24 cellular contexts compared by ENCODE assay signal in genomic region chr9:92377904-92378303, GRCh38. TPM values are rescaled to one million over a fixed set of nuclear protein-coding genes. Genes with fewer than 3 reads are reported as not detected.
A peak's percentile ranks its signal among the peaks of the same experiment; 100 is the strongest.
DNase-seq lines count a peak whose midpoint lies in the region; ATAC-seq and TF ChIP-seq lines count a peak whose summit lies in the region.
"Had no signal": no experiment of that assay in that cellular context is flagged by ENCODE, and none has a peak within 500 bp of the region (broad histone marks: within the 10 kb centered on the region; RNA-seq: fewer than 3 reads in every experiment).

No MANE protein-coding gene starts in this region.

- no TSS peak for BruUV-seq in A673 (replicated peaks; lab: Mats Ljungman, UMichigan)
- BruUV-seq in Caco-2 (replicated peaks; lab: Mats Ljungman, UMichigan), result no TSS peak

- H3K36me3 Mint-ChIP-seq in Caco-2 (ENCODE audit: insufficient read depth, unreplicated experiment), result no peaks in the 10 kb centered on the region

- no peak overlapping the region for H2BK5ac ChIP-seq in mesendoderm (ENCODE audit: low read length)

- H3K9ac ChIP-seq in mesendoderm (ENCODE audit: low read length), result no peak overlapping the region
- H3K9ac ChIP-seq: GM23248 had no signal

- H3K27ac Mint-ChIP-seq in Caco-2 (ENCODE audit: unreplicated experiment), result no peak overlapping the region
- H3K27ac Mint-ChIP-seq: stimulated activated naive B cell treated with anti-CD40 and anti-IgM and Interleukin-4, amounts not matched to agents 10 μg/mL and 1 μg/mL and 100 μg/mL, for 72 hours had no signal

- H3K4me1 Mint-ChIP-seq in Caco-2 (ENCODE audit: low read depth, unreplicated experiment), result peaks cover 18% of the 10 kb centered on the region

- H3K23ac ChIP-seq in mesendoderm (ENCODE audit: low read length), result no peak overlapping the region

- intact Hi-C loops in A673 (cut with micrococcal nuclease; ENCODE audit: unreplicated experiment), result no loop called here
- intact Hi-C loops in Caco-2 (cut with micrococcal nuclease; ENCODE audit: unreplicated experiment), result no loop called here

- no peak overlapping the region for H4K8ac ChIP-seq in mesendoderm (ENCODE audit: low read depth, low read length)

- no peaks in the 10 kb centered on the region for H3K27me3 ChIP-seq in A673 (replicated peaks; ENCODE audit: insufficient read depth, low read depth, low read length, poor library complexity)
- no peaks in the 10 kb centered on the region for H3K27me3 ChIP-seq in Caco-2 (replicated peaks; ENCODE audit: control insufficient read depth, insufficient read depth, low read length)
- H3K27me3 ChIP-seq in mesendoderm (ENCODE audit: insufficient read depth, low read length, poor library complexity), result no peaks in the 10 kb centered on the region
- H3K27me3 ChIP-seq: cardiac muscle cell, esophagus muscularis mucosa had no signal

- H3K9me3 ChIP-seq in A673 (ENCODE audit: low read depth, low read length, poor library complexity, severe bottlenecking) (peaks cover 8% of the 10 kb centered on the region), Caco-2 (no peaks in the 10 kb centered on the region)

- ATAC-seq in GM21381 (IDR thresholded peaks at IDR 0.05; ENCODE audit: unreplicated experiment) (no peak), GM18502 (IDR thresholded peaks at IDR 0.05; ENCODE audit: poor library complexity, unreplicated experiment) (no peak)
- ATAC-seq: left lobe of liver; Panc1; sciatic nerve; stimulated activated naive B cell treated with anti-CD40 and anti-IgM and Interleukin-4, amounts not matched to agents 10 μg/mL and 1 μg/mL and 100 μg/mL, for 72 hours had no signal

- H4K5ac ChIP-seq in mesendoderm (ENCODE audit: low read length), result no peak overlapping the region

- H3K79me1 ChIP-seq in mesendoderm (ENCODE audit: low read length), result no peaks in the 10 kb centered on the region

- H3K27ac ChIP-seq in A673 (ENCODE audit: low read depth, low read length, poor library complexity, severe bottlenecking) (peak overlapping the region; percentile 77), mesendoderm (ENCODE audit: low read depth, low read length) (no peak overlapping the region)
- H3K27ac ChIP-seq: cardiac muscle cell, esophagus muscularis mucosa, GM23248, thoracic aorta had no signal

- H3K4me2 ChIP-seq in mesendoderm (ENCODE audit: low read length), result no peak overlapping the region

- no peak overlapping the region for H3K4me3 Mint-ChIP-seq in Caco-2 (ENCODE audit: unreplicated experiment)
- H3K4me3 Mint-ChIP-seq: CD8-positive, alpha-beta memory T cell; stimulated activated naive B cell treated with anti-CD40 and anti-IgM and Interleukin-4, amounts not matched to agents 10 μg/mL and 1 μg/mL and 100 μg/mL, for 72 hours had no signal

- no peak overlapping the region for H2BK120ac ChIP-seq in mesendoderm (ENCODE audit: low read depth, low read length)

- WGBS in mesendoderm (ENCODE audit: extremely low coverage, insufficient coverage, low lambda C conversion rate), result no CpG with 5 or more reads among the region's 1 CpG

- no peak for DNase-seq in A673 (ENCODE audit: low spot score)
- DNase-seq in Caco-2, result peak; percentile 2 to 37
- DNase-seq in SHP77 treated with DMSO at 0.1 percent for 48 hours (lab: John Stamatoyannopoulos, UW), result peak; percentile 28
- DNase-seq in mesendoderm, result peak; percentile 79
- no peak for DNase-seq in NOMO-1 (lab: John Stamatoyannopoulos, UW; ENCODE audit: unreplicated experiment in 2 of 2)
- DNase-seq: activated CD4-positive, alpha-beta T cell treated with anti-CD3 and anti-CD28 coated beads, Interleukin-2, amount 50 U/mL, for 1 hour; activated CD8-positive, alpha-beta memory T cell treated with anti-CD3 and anti-CD28 coated beads, Interleukin-2, amount 50 U/mL, for 48 hours; activated gamma-delta T cell treated with Interleukin-2 at 50 U/mL for 16 hours; amygdala; CD8-positive, alpha-beta memory T cell; effector CD4-positive, alpha-beta T cell; GM23248; NCI-H1105; stimulated activated naive B cell treated with anti-CD40 and anti-IgM and Interleukin-4, amounts not matched to agents 10 μg/mL and 1 μg/mL and 100 μg/mL, for 72 hours; T1000 had no signal

- H3K4me1 ChIP-seq in A673 (ENCODE audit: insufficient read depth, low read length, poor library complexity, severe bottlenecking) (peaks cover 28% of the 10 kb centered on the region), Caco-2 (peaks cover 22% of the 10 kb centered on the region), mesendoderm (ENCODE audit: control insufficient read depth, low read depth, low read length) (peaks cover 6% of the 10 kb centered on the region)
- H3K4me1 ChIP-seq: esophagus muscularis mucosa had no signal

- CTCF ChIA-PET in A673 (lab: Charles Lee) (no interaction called here), Caco-2 (lab: Charles Lee) (no interaction called here)

- H3K4ac ChIP-seq in mesendoderm (ENCODE audit: low read depth, low read length), result no peak overlapping the region

- no peaks in the 10 kb centered on the region for H3K79me2 ChIP-seq in mesendoderm (ENCODE audit: control insufficient read depth, insufficient read depth, low read length)

- peaks cover 8% of the 10 kb centered on the region for H3K9me3 Mint-ChIP-seq in Caco-2 (ENCODE audit: unreplicated experiment)

- POLR2A ChIA-PET in A673 (lab: Charles Lee; ENCODE audit: low non-redundant PET), result no interaction called here
- POLR2A ChIA-PET in Caco-2 (lab: Charles Lee), result no interaction called here

- TF ChIP-seq CTCF in A673 (conservative IDR thresholded peaks at IDR 0.05; ENCODE audit: low read depth, low read length) (no peak), Caco-2 (IDR thresholded peaks at IDR 0.05; ENCODE audit: insufficient read depth in 1 of 2, low read depth in 1 of 2, low read length in 1 of 2, severe bottlenecking in 1 of 2, unreplicated experiment in 1 of 2) (no peak)

- H3K36me3 ChIP-seq in A673 (ENCODE audit: insufficient read depth, low read length, poor library complexity, severe bottlenecking) (no peaks in the 10 kb centered on the region), Caco-2 (ENCODE audit: control insufficient read depth, insufficient read depth, low read length) (no peaks in the 10 kb centered on the region), mesendoderm (ENCODE audit: control insufficient read depth, insufficient read depth, low read length) (no peaks in the 10 kb centered on the region)
- H3K36me3 ChIP-seq: cardiac muscle cell, esophagus muscularis mucosa, thoracic aorta had no signal

- H3K56ac ChIP-seq in mesendoderm (ENCODE audit: low read length), result no peak overlapping the region

- H2BK15ac ChIP-seq in mesendoderm (replicated peaks; ENCODE audit: low read depth), result no peak overlapping the region

- H2AK5ac ChIP-seq in mesendoderm (ENCODE audit: low read length), result no peak overlapping the region

- peak overlapping the region; percentile 43 for H3K18ac ChIP-seq in mesendoderm (ENCODE audit: low read length)

- H3K4me3 ChIP-seq in A673 (ENCODE audit: low read depth, low read length, poor library complexity, severe bottlenecking) (no peak overlapping the region), Caco-2 (ENCODE audit: low read depth, low read length) (no peak overlapping the region), mesendoderm (ENCODE audit: low read length) (no peak overlapping the region)
- H3K4me3 ChIP-seq: cardiac muscle cell, esophagus muscularis mucosa, GM23248, thoracic aorta had no signal

- H3K27me3 Mint-ChIP-seq in Caco-2 (ENCODE audit: insufficient read depth, unreplicated experiment), result no peaks in the 10 kb centered on the region
- H3K27me3 Mint-ChIP-seq: stimulated activated naive B cell treated with anti-CD40 and anti-IgM and Interleukin-4, amounts not matched to agents 10 μg/mL and 1 μg/mL and 100 μg/mL, for 72 hours had no signal

RNA-seq across cellular contexts. Expression of gene OGN, which starts 26.5 kb away (rescaled TPM):
- 0.44 and 0.95 TPM in 2 replicates for total RNA-seq in A673 (2021)
- total RNA-seq in Caco-2 (2022), result not detected in 2 replicates
- polyA plus RNA-seq in mesendoderm (2013, experiment 1 of 2), result not detected
- not detected for polyA plus RNA-seq in mesendoderm (2013, experiment 2 of 2)
- total RNA-seq: cardiac muscle cell; CD8-positive, alpha-beta memory T cell; left lobe of liver; LHCN-M2 had no signal

RNA-seq across cellular contexts. Expression of gene OMD, which starts 46.4 kb away (rescaled TPM):
- total RNA-seq in A673 (2021), result not detected in 2 replicates
- total RNA-seq in Caco-2 (2022), result not detected in 2 replicates
- not detected for polyA plus RNA-seq in mesendoderm (2013, experiment 1 of 2)
- not detected for polyA plus RNA-seq in mesendoderm (2013, experiment 2 of 2)
- total RNA-seq: cardiac muscle cell; CD8-positive, alpha-beta memory T cell had no signal
- polyA plus RNA-seq: cardiac muscle cell; CD8-positive, alpha-beta memory T cell had no signal

RNA-seq across cellular contexts. Expression of gene CENPP, which starts 52.2 kb away (rescaled TPM):
- 15.6 and 17.4 TPM in 2 replicates for total RNA-seq in A673 (2021)
- 7.6 and 7.8 TPM in 2 replicates for total RNA-seq in Caco-2 (2022)
- 11.8 TPM for polyA plus RNA-seq in mesendoderm (2013, experiment 1 of 2)
- 11.4 TPM for polyA plus RNA-seq in mesendoderm (2013, experiment 2 of 2)

RNA-seq across cellular contexts. Expression of gene NOL8, which starts 52.8 kb away (rescaled TPM):
- total RNA-seq in A673 (2021) (53.4 and 59.7 TPM in 2 replicates), Caco-2 (2022) (22.3 and 29.4 TPM in 2 replicates)
- polyA plus RNA-seq in mesendoderm (2013, experiment 1 of 2), result 35.0 TPM
- 35.1 TPM for polyA plus RNA-seq in mesendoderm (2013, experiment 2 of 2)

Comparison
In these comparisons a context has a peak if more than half of its experiments do, and no peak if none do; other contexts are left out.
1. DNase-seq: peak in Caco-2 (2 of 2), SHP77 treated with DMSO at 0.1 percent for 48 hours (single experiment) and mesendoderm (single experiment); none in A673 (single experiment) and NOMO-1 (0 of 2).